In genomic region chr19:2239771-2240770, GRCh38 we compare ENCODE assay signal across 8 cellular contexts. TPM values are rescaled to one million over a fixed set of nuclear protein-coding genes. Genes with fewer than 3 reads are reported as not detected.
DNase-seq lines count a peak whose midpoint lies in the region; ATAC-seq and TF ChIP-seq lines count a peak whose summit lies in the region.

No MANE protein-coding gene starts in this region.

- peak overlapping the region; percentile 73 for H3K9ac ChIP-seq in neural cell (ENCODE audit: low read length)

- H3K4me2 ChIP-seq in neural cell (ENCODE audit: low read length), result peak overlapping the region; percentile 92

- H4K20me1 ChIP-seq in neural cell (ENCODE audit: insufficient read depth), result no peaks in the 10 kb centered on the region

- no peaks in the 10 kb centered on the region for H3F3A ChIP-seq in neural cell (ENCODE audit: insufficient read depth, low read length, poor library complexity, severe bottlenecking)

- H3K79me2 ChIP-seq in neural cell (replicated peaks; ENCODE audit: insufficient read depth, low read length), result peaks cover 71% of the 10 kb centered on the region

- TF ChIP-seq EP300 in neural cell (conservative IDR thresholded peaks at IDR 0.05; ENCODE audit: poor library complexity, severe bottlenecking), result no peak

- H3K4me3 ChIP-seq in GM08714 (ENCODE audit: low read length), result peak overlapping the region; percentile 37; the same call in 1 of the 2 replicates
- peak overlapping the region; percentile 21 for H3K4me3 ChIP-seq in RWPE2 (ENCODE audit: severe bottlenecking)
- H3K4me3 ChIP-seq in neural cell (ENCODE audit: low read length), result peak overlapping the region; percentile 94
- no peak overlapping the region for H3K4me3 ChIP-seq in mucosa of descending colon

- H3K4me1 ChIP-seq in RWPE2 (ENCODE audit: insufficient read depth, poor library complexity, severe bottlenecking), result peaks cover 10% of the 10 kb centered on the region
- H3K4me1 ChIP-seq in mucosa of descending colon (ENCODE audit: low read depth), result peaks cover 53% of the 10 kb centered on the region

- H2AFZ ChIP-seq in neural cell (ENCODE audit: low read depth, low read length), result no peak overlapping the region

- H3K27ac ChIP-seq in RWPE2 (ENCODE audit: poor library complexity, severe bottlenecking), result peak overlapping the region; percentile 7
- H3K27ac ChIP-seq in neural cell (ENCODE audit: low read length), result peak overlapping the region; percentile 68

- no peak for TF ChIP-seq RAD21 in neural cell (conservative IDR thresholded peaks at IDR 0.05)

- ATAC-seq in RWPE2 (ENCODE audit: low read depth) (no peak), mucosa of descending colon (no peak)

- no peak for DNase-seq in RWPE2 (ENCODE audit: low spot score)
- DNase-seq in effector CD8-positive, alpha-beta T cell (lab: John Stamatoyannopoulos, UW), result peak; percentile 27
- DNase-seq in NCI-H2107 (lab: John Stamatoyannopoulos, UW), result no peak
- DNase-seq in activated CD4-positive, CD25-positive, alpha-beta regulatory T cell (lab: John Stamatoyannopoulos, UW), result no peak
- DNase-seq in globus pallidus (ENCODE audit: low spot score), result no peak
- DNase-seq in mucosa of descending colon, result no peak

- H3K9me3 ChIP-seq in RWPE2 (ENCODE audit: severe bottlenecking) (no peaks in the 10 kb centered on the region), neural cell (ENCODE audit: low read length) (no peaks in the 10 kb centered on the region), mucosa of descending colon (no peaks in the 10 kb centered on the region)

- no peaks in the 10 kb centered on the region for H3K9me2 ChIP-seq in neural cell (ENCODE audit: insufficient read depth, low read length)

- H3K36me3 ChIP-seq in RWPE2 (ENCODE audit: low read depth), result peaks cover 58% of the 10 kb centered on the region
- no peaks in the 10 kb centered on the region for H3K36me3 ChIP-seq in neural cell (ENCODE audit: insufficient read depth, low read length)
- H3K36me3 ChIP-seq in mucosa of descending colon (ENCODE audit: low read depth), result peaks cover 9% of the 10 kb centered on the region

- intact Hi-C loops in mucosa of descending colon (cut with DNase I, micrococcal nuclease), result loop anchor here (5.0 to 10.0 kb wide), 2 partner anchors 32 to 85 kb away; partner anchors contain the start of genes LSM7 (in 1 of the 2) and SPPL2B (in 1 of the 2)

- H3K27me3 ChIP-seq in RWPE2 (ENCODE audit: insufficient read depth, poor library complexity, severe bottlenecking) (no peaks in the 10 kb centered on the region), neural cell (ENCODE audit: insufficient read depth, low read depth, low read length) (no peaks in the 10 kb centered on the region)

- TF ChIP-seq CTCF in RWPE2 (IDR thresholded peaks at IDR 0.05; ENCODE audit: poor library complexity, severe bottlenecking), result no peak
- TF ChIP-seq CTCF in neural cell (IDR thresholded peaks at IDR 0.05; ENCODE audit: poor library complexity, severe bottlenecking), result no peak
- no peak for TF ChIP-seq CTCF in mucosa of descending colon (IDR thresholded peaks at IDR 0.05)

TF ChIP-seq in neural cell, 6 proteins besides CTCF, POLR2A, EP300 and RAD21:
- no peak for TF ChIP-seq MXI1 (conservative IDR thresholded peaks at IDR 0.05; ENCODE audit: poor library complexity, severe bottlenecking)
- no peak for TF ChIP-seq TAF1 (IDR thresholded peaks at IDR 0.05; ENCODE audit: low read depth)
- no peak for TF ChIP-seq SMC3 (conservative IDR thresholded peaks at IDR 0.05; ENCODE audit: poor library complexity)
- TF ChIP-seq EZH2 (IDR thresholded peaks at IDR 0.05; ENCODE audit: borderline replicate concordance, insufficient read depth, low read length, poor library complexity, severe bottlenecking), result no peak
- no peak for TF ChIP-seq POLR2AphosphoS5 (IDR thresholded peaks at IDR 0.05)
- TF ChIP-seq REST (IDR thresholded peaks at IDR 0.05; ENCODE audit: borderline replicate concordance), result no peak

RNA-seq across cellular contexts. Expression of gene SF3A2, which starts 3.4 kb away (rescaled TPM):
- 14.4 and 51.6 TPM in 2 replicates for polyA plus RNA-seq in neural cell
- 50.2 and 51.4 TPM in 2 replicates for polyA minus RNA-seq in neural cell
- 10 to 100 TPM; 60.6 to 81.2 (median 68.2) TPM for total RNA-seq in mucosa of descending colon

RNA-seq across cellular contexts. Expression of gene PLEKHJ1, which starts 3.9 kb away (rescaled TPM):
- 219 and 254 TPM in 2 replicates for polyA plus RNA-seq in neural cell
- polyA minus RNA-seq in neural cell, result 64.6 and 80.1 TPM in 2 replicates
- 100 to 1,000 TPM; 132 to 231 (median 189) TPM for total RNA-seq in mucosa of descending colon

RNA-seq across cellular contexts. Expression of gene AMH, which starts 9.1 kb away (rescaled TPM):
- 57.5 and 71.5 TPM in 2 replicates for polyA plus RNA-seq in neural cell
- polyA minus RNA-seq in neural cell, result 12.7 and 12.8 TPM in 2 replicates
- 1 to 10 TPM; 2.7 to 5.1 (median 3.8) TPM for total RNA-seq in mucosa of descending colon

RNA-seq across cellular contexts. Expression of gene JSRP1, which starts 16.1 kb away (rescaled TPM):
- 1.3 and 1.4 TPM in 2 replicates for polyA plus RNA-seq in neural cell
- polyA minus RNA-seq in neural cell, result 4.9 TPM in 1 of 2 replicates, not detected in the other
- total RNA-seq in mucosa of descending colon, result 1 to 10 TPM in 1 of 3 donors, under 1 TPM in 2; 0.38 to 2.4 (median 0.87) TPM

RNA-seq across cellular contexts. Expression of gene PEAK3, which starts 41.9 kb away (rescaled TPM):
- not detected in 2 replicates for polyA plus RNA-seq in neural cell
- not detected in 2 replicates for polyA minus RNA-seq in neural cell
- total RNA-seq in mucosa of descending colon, result 1 to 10 TPM in 2 of 3 donors, under 1 TPM in 1; 0.29 to 1.4 (median 1.1) TPM
